Comparison of ENCODE assay signal across 8 cellular contexts in the genomic region with DNA sequence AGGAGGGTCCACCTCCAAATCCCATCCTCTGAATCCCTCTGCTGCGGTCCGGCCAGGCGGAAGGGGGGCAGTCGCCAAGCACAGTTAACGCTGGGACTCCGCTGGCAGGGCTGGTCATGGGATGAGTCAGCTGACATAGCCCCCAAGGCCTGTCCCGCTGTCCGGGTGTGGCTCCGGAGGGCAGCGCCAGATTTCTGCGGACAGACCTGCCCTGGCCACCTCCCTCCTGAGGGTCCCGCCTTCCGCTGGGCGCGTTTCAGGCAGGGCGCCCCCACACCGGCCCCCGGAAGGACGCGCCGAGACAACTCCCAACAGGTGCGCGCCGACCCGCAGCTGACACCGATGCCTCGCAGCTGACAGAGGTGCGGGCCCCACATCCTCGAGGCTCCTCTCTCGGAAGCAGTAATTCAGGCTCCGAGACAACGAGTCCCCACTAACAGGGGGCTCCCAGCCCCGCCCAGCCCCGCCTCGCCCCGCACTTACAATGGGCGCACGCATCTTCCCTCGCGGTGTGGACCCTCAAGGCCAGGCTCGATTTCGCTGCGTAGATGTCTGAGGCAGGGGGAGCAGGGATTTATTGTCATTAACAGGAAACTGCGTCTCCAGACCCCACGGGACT. TPM values are rescaled to one million over a fixed set of nuclear protein-coding genes. Genes with fewer than 3 reads are reported as not detected.
A peak's percentile ranks its signal among the peaks of the same experiment; 100 is the strongest.
DNase-seq lines count a peak whose midpoint lies in the region; ATAC-seq and TF ChIP-seq lines count a peak whose summit lies in the region.

No MANE protein-coding gene starts in this region.

- H3K27ac Mint-ChIP-seq in CD8-positive, alpha-beta memory T cell, result peak overlapping the region; percentile 78 to 93 (median 87)

- POLR2A ChIA-PET in CD8-positive, alpha-beta memory T cell (lab: Charles Lee), result no interaction called here

- H3K4me1 ChIP-seq in CD8-positive, alpha-beta memory T cell (ENCODE audit: insufficient read depth, low read length), result no peaks in the 10 kb centered on the region

- peaks cover 0 to 3% (median 0%) of the 10 kb centered on the region in 3 donors for H3K36me3 Mint-ChIP-seq in CD8-positive, alpha-beta memory T cell

- H3K9me3 Mint-ChIP-seq in CD8-positive, alpha-beta memory T cell, result no peaks in the 10 kb centered on the region

- CTCF ChIA-PET in CD8-positive, alpha-beta memory T cell (lab: Charles Lee), result no interaction called here

- H3K4me1 Mint-ChIP-seq in CD8-positive, alpha-beta memory T cell, result peaks cover 26 to 49% (median 37%) of the 10 kb centered on the region in 3 donors

- H3K4me3 ChIP-seq in CD8-positive, alpha-beta memory T cell (ENCODE audit: low read length), result peak overlapping the region; percentile 81
- peak overlapping the region; percentile 41 for H3K4me3 ChIP-seq in lower leg skin (ENCODE audit: low read depth, poor library complexity, severe bottlenecking)

- DNase-seq in CD8-positive, alpha-beta memory T cell, result peak; percentile 16 to 75 (median 43)
- DNase-seq in activated CD4-positive, alpha-beta T cell treated with anti-CD3 and anti-CD28 coated beads for 4 hours, result peak; percentile 20 to 24
- DNase-seq in dermis microvascular lymphatic vessel endothelial cell (ENCODE audit: low read depth in 2 of 2) (peak; percentile 55 to 68), lower leg skin (ENCODE audit: low spot score in 2 of 2) (peak in 1 of 2 donors; percentile 90), NCI-H2029 treated with DMSO at 0.1 percent for 48 hours (lab: John Stamatoyannopoulos, UW) (no peak)
- DNase-seq in stimulated activated CD8-positive, alpha-beta memory T cell treated with anti-CD3 and anti-CD28 coated beads, Interleukin-12 subunit alpha, Interleukin-12 subunit beta, amount 100 ng/mL, for 1 hour (ENCODE audit: low read depth), result peak; percentile 10

- intact Hi-C loops in lower leg skin (cut with DNase I; ENCODE audit: low total_unique reads), result no loop called here

- WGBS in lower leg skin, 2 donors, result 3 to 5% methylated on average over 15 to 25 of the region's 45 CpGs

- ATAC-seq in HG03045 (IDR thresholded peaks at IDR 0.05; ENCODE audit: unreplicated experiment) (peak; percentile 30), HG02852 (IDR thresholded peaks at IDR 0.05; ENCODE audit: unreplicated experiment) (no peak)

- no peaks in the 10 kb centered on the region for H3K27me3 ChIP-seq in CD8-positive, alpha-beta memory T cell (ENCODE audit: insufficient read depth, low read length, poor library complexity, severe bottlenecking)

- peak overlapping the region; percentile 87 to 96 (median 90) for H3K4me3 Mint-ChIP-seq in CD8-positive, alpha-beta memory T cell

- no peaks in the 10 kb centered on the region for H3K27me3 Mint-ChIP-seq in CD8-positive, alpha-beta memory T cell

- TF ChIP-seq CTCF in lower leg skin (IDR thresholded peaks at IDR 0.05), result no peak

- peak overlapping the region; percentile 65 for H3K27ac ChIP-seq in CD8-positive, alpha-beta memory T cell (ENCODE audit: low read depth, low read length)

- no peaks in the 10 kb centered on the region for H3K9me3 ChIP-seq in CD8-positive, alpha-beta memory T cell (ENCODE audit: low read length)

- TF ChIP-seq POLR2A in lower leg skin (IDR thresholded peaks at IDR 0.05), result no peak

- H3K36me3 ChIP-seq in CD8-positive, alpha-beta memory T cell (ENCODE audit: insufficient read depth, low read length), result no peaks in the 10 kb centered on the region

RNA-seq across cellular contexts. Expression of a gene that starts 0.6 kb away (rescaled TPM):
- 10 to 100 TPM; 13.9 to 16.0 TPM for total RNA-seq in CD8-positive, alpha-beta memory T cell
- polyA plus RNA-seq in CD8-positive, alpha-beta memory T cell, result 39.5 TPM
- total RNA-seq in dermis microvascular lymphatic vessel endothelial cell, result 66.6 and 77.4 TPM in 2 replicates
- total RNA-seq in lower leg skin, result 10 to 100 TPM in 3 of 4 donors, 1 to 10 TPM in 1; 9.8 to 15.1 (median 12.3) TPM

RNA-seq across cellular contexts. Expression of a gene that starts 50.4 kb away (rescaled TPM):
- under 1 TPM in 1 of 2 experiments, not detected in 1; 0.31 TPM for total RNA-seq in CD8-positive, alpha-beta memory T cell
- polyA plus RNA-seq in CD8-positive, alpha-beta memory T cell, result not detected
- total RNA-seq in dermis microvascular lymphatic vessel endothelial cell, result not detected in 2 replicates
- total RNA-seq in lower leg skin, result 1 to 10 TPM in 1 of 4 donors, not detected in 3; 4.3 TPM

RNA-seq across cellular contexts. Expression of a gene that starts 57.5 kb away (rescaled TPM):
- total RNA-seq in CD8-positive, alpha-beta memory T cell, result 10 to 100 TPM; 41.9 to 42.1 TPM
- 21.5 TPM for polyA plus RNA-seq in CD8-positive, alpha-beta memory T cell
- 85.6 and 87.2 TPM in 2 replicates for total RNA-seq in dermis microvascular lymphatic vessel endothelial cell
- 10 to 100 TPM; 64.9 to 97.2 (median 70.9) TPM for total RNA-seq in lower leg skin
